In genomic region chr9:125119643-125120286, GRCh38 we compare ENCODE assay signal across 13 cellular contexts. TPM values are rescaled to one million over a fixed set of nuclear protein-coding genes. Genes with fewer than 3 reads are reported as not detected.
DNase-seq lines count a peak whose midpoint lies in the region; ATAC-seq and TF ChIP-seq lines count a peak whose summit lies in the region.
"Had no signal": no experiment of that assay in that cellular context is flagged by ENCODE, and none has a peak within 500 bp of the region (broad histone marks: within the 10 kb centered on the region; RNA-seq: fewer than 3 reads in every experiment).

No MANE protein-coding gene starts in this region.

- H4K91ac ChIP-seq in H9 (ENCODE audit: insufficient read length, low read depth, low read length): no peak overlapping the region

- H3K4me1 Mint-ChIP-seq in natural killer cell (peaks cover 7 to 9% of the 10 kb centered on the region in 2 donors), H9 (peaks cover 8 to 11% of the 10 kb centered on the region in 2 experiments)
- peaks cover 6 to 8% of the 10 kb centered on the region in 2 donors for H3K4me1 Mint-ChIP-seq in natural killer cell treated with Interleukin-12 subunit alpha and Interleukin-12 subunit beta and Interleukin-15 and Interleukin-18, amount 100 ng/mL, for 72 hours (ENCODE audit: low read depth in 2 of 2)

- intact Hi-C loops in natural killer cell (cut with micrococcal nuclease): no loop called here
- intact Hi-C loops in upper lobe of right lung (cut with DNase I): no loop called here

- H3K36me3 Mint-ChIP-seq in natural killer cell (no peaks in the 10 kb centered on the region), H9 (ENCODE audit: insufficient read depth in 1 of 3, low read depth in 3 of 3) (peaks cover 5 to 18% (median 13%) of the 10 kb centered on the region in 3 experiments; a peak in 6 of 7 replicates)
- H3K36me3 Mint-ChIP-seq in natural killer cell treated with Interleukin-12 subunit alpha and Interleukin-12 subunit beta and Interleukin-15 and Interleukin-18, amount 100 ng/mL, for 72 hours: no peaks in the 10 kb centered on the region

- no peak overlapping the region for H2AK5ac ChIP-seq in H9 (ENCODE audit: insufficient read length, low read length)

- H3K79me2 ChIP-seq in H9 (ENCODE audit: insufficient read depth, low read length): no peaks in the 10 kb centered on the region

- no peak overlapping the region for H3K4ac ChIP-seq in H9 (ENCODE audit: low read depth, low read length)

- H2BK15ac ChIP-seq in H9 (ENCODE audit: low read depth, low read length): no peak overlapping the region

- no peaks in the 10 kb centered on the region for H3K23me2 ChIP-seq in H9 (ENCODE audit: insufficient read length, low read depth, low read length, poor library complexity, severe bottlenecking)

- no peak overlapping the region for H4K8ac ChIP-seq in H9 (replicated peaks; ENCODE audit: insufficient read length, low read depth, low read length)

- H3K79me1 ChIP-seq in H9 (ENCODE audit: insufficient read depth, low read depth, low read length, poor library complexity, severe bottlenecking): no peaks in the 10 kb centered on the region

- WGBS in H9 (ENCODE audit: extremely low coverage, insufficient read length, low lambda C conversion rate): no CpG with 5 or more reads among the region's 4 CpGs

- no peak overlapping the region for H2BK120ac ChIP-seq in H9 (ENCODE audit: low read depth, low read length, poor library complexity, severe bottlenecking)

- no peak overlapping the region for H3K4me3 ChIP-seq in fibroblast of the aortic adventitia (ENCODE audit: low read depth, low read length)
- H3K4me3 ChIP-seq in upper lobe of right lung: no peak overlapping the region
- H3K4me3 ChIP-seq: lower lobe of right lung had no signal

- H4K20me1 ChIP-seq in H9 (ENCODE audit: control insufficient read depth, insufficient read depth, insufficient read length): no peaks in the 10 kb centered on the region

- H3K56ac ChIP-seq in H9 (ENCODE audit: insufficient read length, low read depth, low read length): no peak overlapping the region

- DNase-seq in natural killer cell (no peak), fibroblast of the aortic adventitia (ENCODE audit: low read depth) (peak; percentile 31), upper lobe of right lung (no peak), H9 (no peak), NOMO-1 treated with DMSO at 0.1 percent for 48 hours (lab: John Stamatoyannopoulos, UW; ENCODE audit: unreplicated experiment) (no peak), NCI-H446 (lab: John Stamatoyannopoulos, UW) (no peak)
- no peak for DNase-seq in natural killer cell treated with Interleukin-12 subunit alpha and Interleukin-12 subunit beta and Interleukin-15 and Interleukin-18, amount 100 ng/mL, for 72 hours (ENCODE audit: low spot score)
- DNase-seq: activated CD4-positive, alpha-beta T cell treated with anti-CD3 and anti-CD28 coated beads, Interleukin-2, amount 50 U/mL, for 48 hours; foreskin melanocyte; lower lobe of right lung; PC-3 had no signal

- no peak overlapping the region for H3K4me3 Mint-ChIP-seq in natural killer cell
- no peak overlapping the region for H3K4me3 Mint-ChIP-seq in natural killer cell treated with Interleukin-12 subunit alpha and Interleukin-12 subunit beta and Interleukin-15 and Interleukin-18, amount 100 ng/mL, for 72 hours
- H3K4me3 Mint-ChIP-seq in H9: no peak overlapping the region

- H3K36me3 ChIP-seq in upper lobe of right lung: no peaks in the 10 kb centered on the region
- H3K36me3 ChIP-seq: lower lobe of right lung had no signal

- H3K27me3 Mint-ChIP-seq in natural killer cell (ENCODE audit: low read depth in 2 of 2) (no peaks in the 10 kb centered on the region), H9 (ENCODE audit: low read depth) (no peaks in the 10 kb centered on the region)
- no peaks in the 10 kb centered on the region for H3K27me3 Mint-ChIP-seq in natural killer cell treated with Interleukin-12 subunit alpha and Interleukin-12 subunit beta and Interleukin-15 and Interleukin-18, amount 100 ng/mL, for 72 hours

- H3T11ph ChIP-seq in H9 (ENCODE audit: low read length): no peak overlapping the region

- ATAC-seq in natural killer cell: peak in 2 of 3 donors; percentile 49 to 63
- ATAC-seq in natural killer cell treated with Interleukin-12 subunit alpha and Interleukin-12 subunit beta and Interleukin-15 and Interleukin-18, amount 100 ng/mL, for 72 hours: no peak
- peak; percentile 93 for ATAC-seq in SK-N-SH treated with all-trans-retinoic acid at 6 μM for 48 hours
- peak; percentile 29 for ATAC-seq in upper lobe of right lung
- ATAC-seq: PC-3, sciatic nerve had no signal

- H3K9me3 Mint-ChIP-seq in natural killer cell: no peaks in the 10 kb centered on the region
- no peaks in the 10 kb centered on the region for H3K9me3 Mint-ChIP-seq in natural killer cell treated with Interleukin-12 subunit alpha and Interleukin-12 subunit beta and Interleukin-15 and Interleukin-18, amount 100 ng/mL, for 72 hours
- peaks cover 0 to 1% of the 10 kb centered on the region in 2 experiments; a peak in 2 of 5 replicates for H3K9me3 Mint-ChIP-seq in H9

- no peak overlapping the region for H3K14ac ChIP-seq in H9 (ENCODE audit: insufficient read depth, low read length)

- H3K18ac ChIP-seq in H9 (ENCODE audit: insufficient read length, low read depth, low read length): no peak overlapping the region

- H2BK5ac ChIP-seq in H9 (ENCODE audit: insufficient read length, low read length): no peak overlapping the region

- H3K27me3 ChIP-seq in upper lobe of right lung (no peaks in the 10 kb centered on the region), H9 (ENCODE audit: insufficient read depth, low read length) (no peaks in the 10 kb centered on the region)

- H3K9me3 ChIP-seq in upper lobe of right lung (no peaks in the 10 kb centered on the region), H9 (ENCODE audit: control insufficient read depth, low read depth, low read length) (no peaks in the 10 kb centered on the region)
- H3K9me3 ChIP-seq: lower lobe of right lung had no signal

- TF ChIP-seq CTCF in natural killer cell (IDR thresholded peaks at IDR 0.05): no peak
- TF ChIP-seq CTCF in fibroblast of the aortic adventitia (IDR thresholded peaks at IDR 0.05; ENCODE audit: insufficient read depth, low read length): peak; percentile 24
- TF ChIP-seq CTCF in upper lobe of right lung (IDR thresholded peaks at IDR 0.05): no peak
- no peak for TF ChIP-seq CTCF in H9 (conservative IDR thresholded peaks at IDR 0.05)

- H3K27ac ChIP-seq in upper lobe of right lung (no peak overlapping the region), H9 (ENCODE audit: insufficient read length, low read depth, low read length) (no peak overlapping the region)
- H3K27ac ChIP-seq: lower lobe of right lung had no signal

- H3K4me1 ChIP-seq in upper lobe of right lung (no peaks in the 10 kb centered on the region), H9 (ENCODE audit: insufficient read depth, low read length) (no peaks in the 10 kb centered on the region)
- H3K4me1 ChIP-seq: lower lobe of right lung had no signal

- H3K23ac ChIP-seq in H9 (ENCODE audit: insufficient read length, low read depth, low read length): no peak overlapping the region

- no peak overlapping the region for H2BK20ac ChIP-seq in H9 (ENCODE audit: low read depth, low read length, poor library complexity, severe bottlenecking)

- H3K4me2 ChIP-seq in H9 (ENCODE audit: insufficient read depth, insufficient read length, low read length): no peak overlapping the region

- H3K27ac Mint-ChIP-seq in natural killer cell (no peak overlapping the region), H9 (0 out of 7 replicates have a peak overlapping the region, but pooled peaks of 1 of the 3 experiments have one; percentile 40)
- H3K27ac Mint-ChIP-seq in natural killer cell treated with Interleukin-12 subunit alpha and Interleukin-12 subunit beta and Interleukin-15 and Interleukin-18, amount 100 ng/mL, for 72 hours: no peak overlapping the region

- no peak overlapping the region for H4K5ac ChIP-seq in H9 (ENCODE audit: insufficient read length, low read depth, low read length)

- no peak overlapping the region for H3K9ac ChIP-seq in H9 (ENCODE audit: extremely low read depth, insufficient read length, low read length)

- no peak overlapping the region for H2BK12ac ChIP-seq in H9 (ENCODE audit: insufficient read length, low read depth, low read length)

- no peak overlapping the region for H2AFZ ChIP-seq in H9 (ENCODE audit: low read length)

TF ChIP-seq in SK-N-SH treated with all-trans-retinoic acid at 6 μM for 48 hours, 23 proteins besides CTCF, POLR2A, EP300 and RAD21 (continues in another document):
- TF ChIP-seq ESRRG (CRISPR knock-in tag; IDR thresholded peaks at IDR 0.05) (no peak), CSDC2 (CRISPR knock-in tag; IDR thresholded peaks at IDR 0.05) (no peak), ZFP30 (CRISPR knock-in tag; IDR thresholded peaks at IDR 0.05) (no peak), ISL1 (CRISPR knock-in tag; IDR thresholded peaks at IDR 0.05) (peak; percentile 88), TCF4 (CRISPR knock-in tag; IDR thresholded peaks at IDR 0.05; ENCODE audit: borderline replicate concordance) (peak; percentile 67)
- TF ChIP-seq, protein P1, sequence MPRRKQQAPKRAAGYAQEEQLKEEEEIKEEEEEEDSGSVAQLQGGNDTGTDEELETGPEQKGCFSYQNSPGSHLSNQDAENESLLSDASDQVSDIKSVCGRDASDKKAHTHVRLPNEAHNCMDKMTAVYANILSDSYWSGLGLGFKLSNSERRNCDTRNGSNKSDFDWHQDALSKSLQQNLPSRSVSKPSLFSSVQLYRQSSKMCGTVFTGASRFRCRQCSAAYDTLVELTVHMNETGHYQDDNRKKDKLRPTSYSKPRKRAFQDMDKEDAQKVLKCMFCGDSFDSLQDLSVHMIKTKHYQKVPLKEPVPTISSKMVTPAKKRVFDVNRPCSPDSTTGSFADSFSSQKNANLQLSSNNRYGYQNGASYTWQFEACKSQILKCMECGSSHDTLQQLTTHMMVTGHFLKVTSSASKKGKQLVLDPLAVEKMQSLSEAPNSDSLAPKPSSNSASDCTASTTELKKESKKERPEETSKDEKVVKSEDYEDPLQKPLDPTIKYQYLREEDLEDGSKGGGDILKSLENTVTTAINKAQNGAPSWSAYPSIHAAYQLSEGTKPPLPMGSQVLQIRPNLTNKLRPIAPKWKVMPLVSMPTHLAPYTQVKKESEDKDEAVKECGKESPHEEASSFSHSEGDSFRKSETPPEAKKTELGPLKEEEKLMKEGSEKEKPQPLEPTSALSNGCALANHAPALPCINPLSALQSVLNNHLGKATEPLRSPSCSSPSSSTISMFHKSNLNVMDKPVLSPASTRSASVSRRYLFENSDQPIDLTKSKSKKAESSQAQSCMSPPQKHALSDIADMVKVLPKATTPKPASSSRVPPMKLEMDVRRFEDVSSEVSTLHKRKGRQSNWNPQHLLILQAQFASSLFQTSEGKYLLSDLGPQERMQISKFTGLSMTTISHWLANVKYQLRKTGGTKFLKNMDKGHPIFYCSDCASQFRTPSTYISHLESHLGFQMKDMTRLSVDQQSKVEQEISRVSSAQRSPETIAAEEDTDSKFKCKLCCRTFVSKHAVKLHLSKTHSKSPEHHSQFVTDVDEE (CRISPR knock-in tag; IDR thresholded peaks at IDR 0.05): peak; percentile 64; the same call in 1 of the 2 replicates

RNA-seq across cellular contexts. Expression of gene SCAI, which starts 23.6 kb away (rescaled TPM):
- total RNA-seq in natural killer cell (10 to 100 TPM in 2 of 3 donors, 1 to 10 TPM in 1; 8.5 to 13.0 (median 10.7) TPM), fibroblast of the aortic adventitia (ENCODE audit: low replicate concordance) (7.3 and 14.0 TPM in 2 replicates), upper lobe of right lung (14.9 TPM), H9 (2021) (14.1 and 15.5 TPM in 2 replicates)
- total RNA-seq in natural killer cell treated with Interleukin-12 subunit alpha and Interleukin-12 subunit beta and Interleukin-15 and Interleukin-18, amount 100 ng/mL, for 72 hours: 10 to 100 TPM in 1 of 2 donors, 1 to 10 TPM in 1; 5.4 to 13.0 TPM

Comparison
In these comparisons a context has a peak if more than half of its experiments do, and no peak if none do; other contexts are left out.
1. ATAC-seq: peak in natural killer cell (2 of 3), SK-N-SH treated with all-trans-retinoic acid at 6 μM for 48 hours (single experiment) and upper lobe of right lung (single experiment); none in natural killer cell treated with Interleukin-12 subunit alpha and Interleukin-12 subunit beta and Interleukin-15 and Interleukin-18, amount 100 ng/mL, for 72 hours (0 of 2).